ENCODE assay signal across 15 cellular contexts in the genomic region with DNA sequence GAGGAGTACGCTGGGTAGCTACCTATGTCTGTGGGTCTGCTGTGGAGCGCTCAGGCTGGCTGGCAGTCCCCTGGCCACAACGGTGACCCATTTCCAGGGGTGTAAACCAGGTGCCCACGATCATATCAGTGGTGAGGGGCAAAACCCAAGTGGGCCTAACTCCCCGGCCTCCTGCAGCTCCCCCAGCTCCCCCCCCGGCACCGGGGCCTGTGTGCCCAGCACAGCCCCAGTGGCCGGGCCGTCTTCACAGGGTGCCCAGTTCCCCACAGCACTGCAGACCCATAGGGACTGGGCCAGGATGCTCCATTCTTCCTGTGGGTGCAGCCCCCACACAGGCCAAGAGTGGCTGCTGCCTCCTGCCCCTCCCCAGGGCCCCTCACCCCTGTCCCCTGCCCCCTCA. TPM values are rescaled to one million over a fixed set of nuclear protein-coding genes. Genes with fewer than 3 reads are reported as not detected.
DNase-seq lines count a peak whose midpoint lies in the region; ATAC-seq and TF ChIP-seq lines count a peak whose summit lies in the region.
"Had no signal": no experiment of that assay in that cellular context is flagged by ENCODE, and none has a peak within 500 bp of the region (broad histone marks: within the 10 kb centered on the region; RNA-seq: fewer than 3 reads in every experiment).

No MANE protein-coding gene starts in this region.

- no peaks in the 10 kb centered on the region for H3K4me1 ChIP-seq in aorta (ENCODE audit: control insufficient read depth in 1 of 2, insufficient read depth in 2 of 2, low read length in 2 of 2)
- H3K4me1 ChIP-seq in prostate gland (replicated peaks): no peaks in the 10 kb centered on the region

- intact Hi-C loops in aorta (cut with DNase I): no loop called here
- intact Hi-C loops in prostate gland (cut with DNase I): no loop called here

- H3K4me1 Mint-ChIP-seq in T-helper 17 cell (no peaks in the 10 kb centered on the region), naive B cell (peaks cover 30 to 62% (median 47%) of the 10 kb centered on the region in 3 donors)

- H3K36me3 ChIP-seq in aorta (ENCODE audit: control insufficient read depth in 1 of 2, insufficient read depth in 2 of 2, low read length in 1 of 2): no peaks in the 10 kb centered on the region
- H3K36me3 ChIP-seq in prostate gland: no peaks in the 10 kb centered on the region
- H3K36me3 ChIP-seq: Peyer's patch, SJCRH30 had no signal

- peak overlapping the region; percentile 27 for H3K27ac Mint-ChIP-seq in T-helper 17 cell
- H3K27ac Mint-ChIP-seq in naive B cell: peak overlapping the region in 3 of 6 donors; percentile 24 to 90 (median 47)
- H3K27ac Mint-ChIP-seq: CD8-positive, alpha-beta T cell; GM23338 had no signal

- peaks cover 0 to 4% (median 0%) of the 10 kb centered on the region in 7 donors for H3K9me3 Mint-ChIP-seq in naive B cell
- H3K9me3 Mint-ChIP-seq: CD8-positive, alpha-beta T cell had no signal

- H3K4me3 Mint-ChIP-seq in T-helper 17 cell (no peak overlapping the region), naive B cell (peak overlapping the region in 5 of 8 donors; percentile 20 to 96 (median 66))
- H3K4me3 Mint-ChIP-seq: CD8-positive, alpha-beta T cell; GM23338 had no signal

- H3K9me3 ChIP-seq in T-helper 17 cell (ENCODE audit: control insufficient read depth, low read length, poor library complexity, severe bottlenecking) (no peaks in the 10 kb centered on the region), aorta (ENCODE audit: control insufficient read depth, low read length) (no peaks in the 10 kb centered on the region), prostate gland (no peaks in the 10 kb centered on the region)
- H3K9me3 ChIP-seq: SJCRH30 had no signal

- DNase-seq in D341Med (ENCODE audit: low spot score) (peak; percentile 8), T-helper 17 cell (no peak), naive B cell (no peak), aorta (peak; percentile 41 to 42), prostate gland (ENCODE audit: low spot score) (no peak), T1000 (lab: John Stamatoyannopoulos, UW) (no peak), NCI-H1694 (lab: John Stamatoyannopoulos, UW) (no peak)
- DNase-seq: NCI-H1105 had no signal

- H3K36me3 Mint-ChIP-seq in T-helper 17 cell (ENCODE audit: low read depth) (no peaks in the 10 kb centered on the region), naive B cell (peaks cover 0 to 6% of the 10 kb centered on the region in 2 donors)
- H3K36me3 Mint-ChIP-seq: CD8-positive, alpha-beta T cell had no signal

- no peak for TF ChIP-seq POLR2A in prostate gland (IDR thresholded peaks at IDR 0.05)

- no peak for TF ChIP-seq CTCF in prostate gland (IDR thresholded peaks at IDR 0.05)

- H3K27me3 ChIP-seq in aorta (ENCODE audit: control insufficient read depth in 1 of 2, insufficient read depth in 2 of 2, low read length in 1 of 2) (no peaks in the 10 kb centered on the region), prostate gland (replicated peaks; ENCODE audit: insufficient read depth) (no peaks in the 10 kb centered on the region)
- H3K27me3 ChIP-seq: Peyer's patch had no signal

- ATAC-seq in T-helper 17 cell (no peak), naive B cell (ENCODE audit: low read depth in 2 of 2) (no peak), aorta (ENCODE audit: low FRiP score) (no peak)

- 80 to 85% methylated on average over 9 of the region's 9 CpGs for WGBS in aorta, 2 donors
- 90% methylated on average over 7 of the region's 9 CpGs for WGBS in prostate gland

- no peak overlapping the region for H3K4me3 ChIP-seq in aorta (ENCODE audit: low read length in 2 of 2)
- no peak overlapping the region for H3K4me3 ChIP-seq in prostate gland
- H3K4me3 ChIP-seq: GM23338, Peyer's patch, SJCRH30 had no signal

- no peak overlapping the region for H3K27ac ChIP-seq in aorta (ENCODE audit: low read depth in 1 of 2, low read length in 2 of 2)
- H3K27ac ChIP-seq in prostate gland: no peak overlapping the region
- H3K27ac ChIP-seq: SJCRH30 had no signal

- H3K27me3 Mint-ChIP-seq in T-helper 17 cell (peaks cover 7% of the 10 kb centered on the region), naive B cell (no peaks in the 10 kb centered on the region)

RNA-seq across cellular contexts. Expression of gene LCN8, which starts 1.0 kb away (rescaled TPM):
- total RNA-seq in T-helper 17 cell (under 1 TPM in 1 of 2 donors, not detected in 1; 0.65 TPM), aorta (not detected), prostate gland (not detected)
- polyA plus RNA-seq in naive B cell (ENCODE audit: low read depth in 6 of 6) (10 to 100 TPM in 2 of 6 donors, under 1 TPM in 3, not detected in 1; 0.39 to 69.1 (median 0.73) TPM), aorta (under 1 TPM in 1 of 2 donors, not detected in 1; 0.10 TPM)
- total RNA-seq: CD8-positive, alpha-beta T cell; Daoy; GM23338; HT1080; OCI-LY7; Peyer's patch; SJCRH30 had no signal
- polyA plus RNA-seq: GM23338 had no signal

RNA-seq across cellular contexts. Expression of gene LCN15, which starts 5.3 kb away (rescaled TPM):
- total RNA-seq in T-helper 17 cell (not detected), aorta (not detected), prostate gland (under 1 TPM in 1 of 2 donors, not detected in 1; 0.40 TPM)
- polyA plus RNA-seq in naive B cell (ENCODE audit: low read depth in 6 of 6) (under 1 TPM in 1 of 6 donors, not detected in 5; 0.09 TPM), aorta (under 1 TPM in 1 of 2 donors, not detected in 1; 0.88 TPM)
- total RNA-seq: CD8-positive, alpha-beta T cell; Daoy; HT1080; OCI-LY7; SJCRH30 had no signal

RNA-seq across cellular contexts. Expression of gene LCN6, which starts 10.7 kb away (rescaled TPM):
- total RNA-seq in T-helper 17 cell: not detected
- polyA plus RNA-seq in naive B cell (ENCODE audit: low read depth in 6 of 6): not detected
- total RNA-seq in aorta: 10 to 100 TPM; 17.4 to 24.2 TPM
- polyA plus RNA-seq in aorta: 1 to 10 TPM in 1 of 2 donors, not detected in 1; 2.5 TPM
- total RNA-seq in prostate gland: 10 to 100 TPM in 1 of 2 donors, 1 to 10 TPM in 1; 7.8 to 16.2 TPM
- total RNA-seq: CD8-positive, alpha-beta T cell; Daoy; GM23338; HT1080; OCI-LY7; SJCRH30 had no signal
- polyA plus RNA-seq: GM23338 had no signal

RNA-seq across cellular contexts. Expression of gene LCN10, which starts 16.3 kb away (rescaled TPM):
- total RNA-seq in T-helper 17 cell (under 1 TPM in 1 of 2 donors, not detected in 1; 0.90 TPM), aorta (10 to 100 TPM; 11.4 to 13.4 TPM), prostate gland (10 to 100 TPM in 1 of 2 donors, 1 to 10 TPM in 1; 3.9 to 14.8 TPM)
- polyA plus RNA-seq in naive B cell (ENCODE audit: low read depth in 6 of 6) (10 to 100 TPM; 46.1 to 86.0 (median 65.3) TPM), aorta (1 to 10 TPM in 1 of 2 donors, under 1 TPM in 1; 0.25 to 2.1 TPM)
- total RNA-seq: Daoy, HT1080, OCI-LY7, SJCRH30 had no signal

RNA-seq across cellular contexts. Expression of gene TMEM141, which starts 32.1 kb away (rescaled TPM):
- total RNA-seq in T-helper 17 cell: 10 to 100 TPM; 16.5 to 21.8 TPM
- polyA plus RNA-seq in naive B cell (ENCODE audit: low read depth in 6 of 6): 10 to 100 TPM; 29.3 to 47.7 (median 35.7) TPM
- total RNA-seq in aorta: 10 to 100 TPM; 26.6 to 27.0 TPM
- 10 to 100 TPM; 57.0 to 95.8 TPM for polyA plus RNA-seq in aorta
- total RNA-seq in prostate gland: 100 to 1,000 TPM; 181 to 335 TPM

Comparison
In these comparisons a context has a peak if more than half of its experiments do, and no peak if none do; other contexts are left out.
1. DNase-seq: peak in D341Med (single experiment) and aorta (2 of 2); none in T-helper 17 cell (0 of 3), naive B cell (single experiment), prostate gland (single experiment), T1000 (single experiment) and NCI-H1694 (single experiment).
2. RNA of gene LCN6, which starts 10.7 kb away (total RNA-seq): 17.4 to 24.2 TPM in aorta and 7.8 to 16.2 TPM in prostate gland; not detected in T-helper 17 cell; every median in the first group is over 4 times any median in the second.